Comparison of ENCODE assay signal across 1 cellular context in the genomic region with DNA sequence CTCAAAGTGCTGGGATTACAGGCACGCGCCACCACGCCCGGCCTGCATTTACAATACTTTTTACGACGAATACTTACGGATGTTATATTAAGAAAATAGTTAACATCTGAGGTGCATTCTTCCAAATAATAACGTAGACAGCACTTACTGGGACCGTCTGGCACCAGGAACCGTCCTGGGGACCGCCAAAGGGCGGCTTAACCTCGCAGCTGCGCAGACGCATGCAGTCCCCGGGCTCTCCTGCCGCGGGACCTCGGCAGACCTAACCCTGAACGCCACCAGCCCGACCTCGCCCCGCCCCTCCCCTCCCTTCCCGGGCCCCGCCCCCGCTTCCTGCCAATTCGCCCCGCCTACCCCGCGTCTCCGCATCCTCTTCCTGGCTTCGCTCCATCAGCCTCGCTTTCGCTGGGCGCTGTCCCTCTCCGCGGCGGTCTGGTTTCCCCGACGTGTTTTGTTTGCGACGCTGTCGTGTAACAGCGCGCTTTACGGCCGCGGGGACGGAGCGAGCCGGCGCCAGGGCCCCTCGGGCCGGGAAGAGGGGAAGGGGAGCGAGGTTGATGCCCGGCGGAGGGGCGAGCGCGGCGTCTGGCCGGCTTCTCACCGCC.
TF ChIP-seq lines count a peak whose summit lies in the region.

CNOT11 (plus strand) TSS at position 479 of the 605 bp plus-strand sequence; CDS start at position 558, 79 bp downstream.

TF ChIP-seq in A549, 52 proteins besides CTCF, POLR2A, EP300 and RAD21 (continued from another document):
- TF ChIP-seq, protein P1, sequence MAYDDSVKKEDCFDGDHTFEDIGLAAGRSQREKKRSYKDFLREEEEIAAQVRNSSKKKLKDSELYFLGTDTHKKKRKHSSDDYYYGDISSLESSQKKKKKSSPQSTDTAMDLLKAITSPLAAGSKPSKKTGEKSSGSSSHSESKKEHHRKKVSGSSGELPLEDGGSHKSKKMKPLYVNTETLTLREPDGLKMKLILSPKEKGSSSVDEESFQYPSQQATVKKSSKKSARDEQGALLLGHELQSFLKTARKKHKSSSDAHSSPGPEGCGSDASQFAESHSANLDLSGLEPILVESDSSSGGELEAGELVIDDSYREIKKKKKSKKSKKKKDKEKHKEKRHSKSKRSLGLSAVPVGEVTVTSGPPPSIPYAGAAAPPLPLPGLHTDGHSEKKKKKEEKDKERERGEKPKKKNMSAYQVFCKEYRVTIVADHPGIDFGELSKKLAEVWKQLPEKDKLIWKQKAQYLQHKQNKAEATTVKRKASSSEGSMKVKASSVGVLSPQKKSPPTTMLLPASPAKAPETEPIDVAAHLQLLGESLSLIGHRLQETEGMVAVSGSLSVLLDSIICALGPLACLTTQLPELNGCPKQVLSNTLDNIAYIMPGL (CRISPR knock-in tag; IDR thresholded peaks at IDR 0.05; ENCODE audit: borderline replicate concordance), result 0 out of 2 replicates have a peak, but pooled peaks have one; percentile 21
- TF ChIP-seq HOXB5 (CRISPR knock-in tag; IDR thresholded peaks at IDR 0.05) (no peak), RFX5 (IDR thresholded peaks at IDR 0.05) (no peak)
